Comparison of ENCODE assay signal across 24 cellular contexts in the genomic region with DNA sequence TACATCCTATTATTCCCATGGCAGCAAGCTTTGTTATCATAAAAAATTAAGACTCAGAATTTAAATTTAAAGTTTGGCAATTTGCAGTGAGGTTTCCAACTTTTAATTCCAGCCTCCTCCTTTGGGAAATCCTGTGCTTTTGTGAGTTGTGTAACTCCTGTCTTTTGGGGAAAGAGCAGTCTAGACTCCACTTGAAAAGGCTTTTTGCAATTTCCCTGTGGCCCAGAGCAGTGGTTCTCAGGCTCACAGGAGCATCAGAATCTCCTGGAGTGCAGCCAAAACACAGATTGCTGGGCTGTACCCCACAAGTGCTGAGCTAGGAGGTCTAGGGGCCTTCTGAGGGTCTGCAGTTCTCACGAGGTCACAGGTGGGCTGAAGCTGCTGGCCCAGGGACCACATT.
"Had no signal": no experiment of that assay in that cellular context is flagged by ENCODE, and none has a peak within 500 bp of the region (broad histone marks: within the 10 kb centered on the region; RNA-seq: fewer than 3 reads in every experiment).

No MANE protein-coding gene starts in this region.

- H3K27me3 ChIP-seq: esophagus muscularis mucosa, neutrophil, pancreas, suprapubic skin, transverse colon, vagina had no signal

- H3K27ac ChIP-seq: coronary artery, esophagus muscularis mucosa, neutrophil, pancreas, suprapubic skin, transverse colon, vagina had no signal

- H3K4me3 ChIP-seq: coronary artery, esophagus muscularis mucosa, lung, pancreas, suprapubic skin, transverse colon, vagina had no signal

- H3K4me1 ChIP-seq: esophagus muscularis mucosa, pancreas, suprapubic skin, transverse colon, vagina had no signal

- H3K36me3 ChIP-seq: esophagus muscularis mucosa, neutrophil, pancreas, suprapubic skin, transverse colon, vagina had no signal

- ATAC-seq: left colon; natural killer cell treated with Interleukin-12 subunit alpha and Interleukin-12 subunit beta and Interleukin-15 and Interleukin-18, amount 100 ng/mL, for 72 hours; pancreas; stimulated activated naive CD8-positive, alpha-beta T cell treated with anti-CD3 and anti-CD28 coated beads, Interleukin-15, amount 100 ng/mL, for 72 hours had no signal

- H3K9me3 ChIP-seq: esophagus muscularis mucosa, neutrophil, pancreas, suprapubic skin, transverse colon, vagina had no signal

- DNase-seq: dermis blood vessel endothelial cell; effector memory CD4-positive, alpha-beta T cell; foreskin melanocyte; hypothalamus; immature natural killer cell; islet precursor cell; kidney glomerular epithelial cell; left colon; naive B cell; pancreas; small intestine; stimulated activated CD4-positive, alpha-beta T cell treated with anti-CD3 and anti-CD28 coated beads, Interleukin-15, amount 100 ng/mL, for 24 hours; stimulated activated CD4-positive, alpha-beta T cell treated with anti-CD3 and anti-CD28 coated beads, Interleukin-2, amount 100 ng/mL, for 48 hours; stimulated activated CD8-positive, alpha-beta memory T cell treated with anti-CD3 and anti-CD28 coated beads, Interleukin-4, amount 100 ng/mL, for 48 hours; stimulated activated naive CD4-positive, alpha-beta T cell; stimulated activated naive CD8-positive, alpha-beta T cell treated with anti-CD3 and anti-CD28 coated beads, Interleukin-15, amount 100 ng/mL, for 72 hours; transverse colon had no signal
